In genomic region chr3:184186184-184186901, GRCh38 we compare ENCODE assay signal across 8 cellular contexts. TPM values are rescaled to one million over a fixed set of nuclear protein-coding genes. Genes with fewer than 3 reads are reported as not detected.
DNase-seq lines count a peak whose midpoint lies in the region; ATAC-seq, FAIRE-seq and TF ChIP-seq lines count a peak whose summit lies in the region.

ABCF3 (plus strand) TSS chr3:184186199; CDS start chr3:184186208, 9 bp downstream.

- peaks cover 25% of the 10 kb centered on the region for H3K4me1 ChIP-seq in BLaER1
- peaks cover 12% of the 10 kb centered on the region for H3K4me1 ChIP-seq in cardiac muscle cell (ENCODE audit: low read depth)
- peaks cover 26% of the 10 kb centered on the region for H3K4me1 ChIP-seq in psoas muscle

- H3K9me3 Mint-ChIP-seq in activated T-helper 1 cell treated with anti-CD3 and anti-CD28 coated beads, Interleukin-12 subunit alpha, Interleukin-12 subunit beta, Interleukin-2, Interleukin-4 antibody, amounts not matched to agents 30 ng/mL and 10 ng/mL and 1 ng/mL, durations not matched to agents 14 hours and 24 hours and 36 hours, result no peaks in the 10 kb centered on the region

- peaks cover 48% of the 10 kb centered on the region for H4K20me1 ChIP-seq in BLaER1

- peak within 1 kb of the TSS; percentile 91 for H3K9ac ChIP-seq in BLaER1

- H3K4me2 ChIP-seq in BLaER1, result peak within 1 kb of the TSS; percentile 99

- peaks cover 76% of the 10 kb centered on the region for H3K36me3 ChIP-seq in BLaER1
- H3K36me3 ChIP-seq in cardiac muscle cell, result peaks cover 57% of the 10 kb centered on the region
- H3K36me3 ChIP-seq in psoas muscle (ENCODE audit: insufficient read depth in 1 of 2, low read depth in 1 of 2), result peaks cover 30 to 79% of the 10 kb centered on the region in 2 donors

- peaks cover 40% of the 10 kb centered on the region for H3K36me3 Mint-ChIP-seq in activated T-helper 1 cell treated with anti-CD3 and anti-CD28 coated beads, Interleukin-12 subunit alpha, Interleukin-12 subunit beta, Interleukin-2, Interleukin-4 antibody, amounts not matched to agents 30 ng/mL and 10 ng/mL and 1 ng/mL, durations not matched to agents 14 hours and 24 hours and 36 hours (ENCODE audit: low read depth)

- H3K27me3 ChIP-seq in BLaER1 (no peaks in the 10 kb centered on the region), cardiac muscle cell (no peaks in the 10 kb centered on the region), psoas muscle (ENCODE audit: insufficient read depth in 3 of 3, low read length in 2 of 3) (no peaks in the 10 kb centered on the region)

- FAIRE-seq in GM19239 (lab: Jason Lieb, UNC), result peak; percentile 28

- TF ChIP-seq CTCF in cardiac muscle cell (IDR thresholded peaks at IDR 0.05; ENCODE audit: low read depth, low read length) (no peak), psoas muscle (IDR thresholded peaks at IDR 0.05) (no peak)

- H3K4me1 Mint-ChIP-seq in activated T-helper 1 cell treated with anti-CD3 and anti-CD28 coated beads, Interleukin-12 subunit alpha, Interleukin-12 subunit beta, Interleukin-2, Interleukin-4 antibody, amounts not matched to agents 30 ng/mL and 10 ng/mL and 1 ng/mL, durations not matched to agents 14 hours and 24 hours and 36 hours (ENCODE audit: low read depth), result peaks cover 25% of the 10 kb centered on the region

- H3K27me3 Mint-ChIP-seq in activated T-helper 1 cell treated with anti-CD3 and anti-CD28 coated beads, Interleukin-12 subunit alpha, Interleukin-12 subunit beta, Interleukin-2, Interleukin-4 antibody, amounts not matched to agents 30 ng/mL and 10 ng/mL and 1 ng/mL, durations not matched to agents 14 hours and 24 hours and 36 hours (ENCODE audit: insufficient read depth), result no peaks in the 10 kb centered on the region

- H3K27ac ChIP-seq in BLaER1, result peak within 1 kb of the TSS; percentile 88
- peak within 1 kb of the TSS; percentile 93 for H3K27ac ChIP-seq in cardiac muscle cell
- H3K27ac ChIP-seq in psoas muscle, result peak within 1 kb of the TSS; percentile 92

- no peak for DNase-seq in GM19239 (ENCODE audit: insufficient read length, low spot score)
- no peak for DNase-seq in activated T-helper 1 cell treated with anti-CD3 and anti-CD28 coated beads, Interleukin-12 subunit alpha, Interleukin-12 subunit beta, Interleukin-2, Interleukin-4 antibody, amounts not matched to agents 30 ng/mL and 10 ng/mL and 1 ng/mL, durations not matched to agents 14 hours and 24 hours and 36 hours (ENCODE audit: low spot score)
- peak in 1 of 2 donors; percentile 63 for DNase-seq in cardiac muscle cell (ENCODE audit: low read depth in 1 of 2, low spot score in 1 of 2)
- peak; percentile 70 to 89 for DNase-seq in psoas muscle
- DNase-seq in NCI-H345 (lab: John Stamatoyannopoulos, UW), result no peak
- no peak for DNase-seq in NCI-H2107 treated with DMSO at 0.1 percent for 48 hours (lab: John Stamatoyannopoulos, UW; ENCODE audit: unreplicated experiment)

- H3K4me3 Mint-ChIP-seq in activated T-helper 1 cell treated with anti-CD3 and anti-CD28 coated beads, Interleukin-12 subunit alpha, Interleukin-12 subunit beta, Interleukin-2, Interleukin-4 antibody, amounts not matched to agents 30 ng/mL and 10 ng/mL and 1 ng/mL, durations not matched to agents 14 hours and 24 hours and 36 hours, result peak within 1 kb of the TSS; percentile 98

- H3K27ac Mint-ChIP-seq in activated T-helper 1 cell treated with anti-CD3 and anti-CD28 coated beads, Interleukin-12 subunit alpha, Interleukin-12 subunit beta, Interleukin-2, Interleukin-4 antibody, amounts not matched to agents 30 ng/mL and 10 ng/mL and 1 ng/mL, durations not matched to agents 14 hours and 24 hours and 36 hours, result peak within 1 kb of the TSS; percentile 89

- intact Hi-C loops in activated T-helper 1 cell treated with anti-CD3 and anti-CD28 coated beads, Interleukin-12 subunit alpha, Interleukin-12 subunit beta, Interleukin-2, Interleukin-4 antibody, amounts not matched to agents 30 ng/mL and 10 ng/mL and 1 ng/mL, durations not matched to agents 14 hours and 24 hours and 36 hours (cut with micrococcal nuclease), result loop anchor here (1.0 to 5.0 kb wide), 9 partner anchors 51 to 1088 kb away; partner anchors contain the start of genes ABCC5, EEF1AKMT4, EIF2B5 and EIF4G1
- intact Hi-C loops in psoas muscle (cut with DNase I), result loop anchor here (2.0 kb wide), 1 partner anchor 62 kb away; the partner anchor contains the start of genes ALG3 (in 2 of the 2) and EEF1AKMT4 (in 2 of the 2)

- peak; percentile 25 for ATAC-seq in HG03460 (IDR thresholded peaks at IDR 0.05; ENCODE audit: unreplicated experiment)
- peak; percentile 35 to 63 (median 48) for ATAC-seq in psoas muscle

- 0 to 1% (median 1%) methylated on average over 44 to 45 of the region's 45 CpGs for WGBS in psoas muscle, 3 donors

- H3K4me3 ChIP-seq in BLaER1 (peak within 1 kb of the TSS; percentile 93), cardiac muscle cell (peak within 1 kb of the TSS; percentile 74), psoas muscle (peak within 1 kb of the TSS; percentile 93)

- no peaks in the 10 kb centered on the region for H3K9me3 ChIP-seq in BLaER1
- no peaks in the 10 kb centered on the region for H3K9me3 ChIP-seq in cardiac muscle cell (ENCODE audit: low read depth)
- H3K9me3 ChIP-seq in psoas muscle, result no peaks in the 10 kb centered on the region

RNA-seq across cellular contexts. Expression of gene ABCF3, which starts in this region (rescaled TPM):
- total RNA-seq in activated T-helper 1 cell treated with anti-CD3 and anti-CD28 coated beads, Interleukin-12 subunit alpha, Interleukin-12 subunit beta, Interleukin-2, Interleukin-4 antibody, amounts not matched to agents 30 ng/mL and 10 ng/mL and 1 ng/mL, durations not matched to agents 14 hours and 24 hours and 36 hours, result 75.2 and 76.4 TPM in 2 replicates
- 50.2 and 50.7 TPM in 2 replicates for total RNA-seq in cardiac muscle cell
- 74.4 and 78.5 TPM in 2 replicates for polyA plus RNA-seq in cardiac muscle cell
- 10 to 100 TPM; 44.1 to 93.0 (median 72.7) TPM for total RNA-seq in psoas muscle
- 100 to 1,000 TPM in 1 of 3 donors, 10 to 100 TPM in 2; 68.5 to 108 (median 79.3) TPM for polyA plus RNA-seq in psoas muscle

Comparison
In these comparisons a context has a peak if more than half of its experiments do, and no peak if none do; other contexts are left out.
1. DNase-seq: peak in psoas muscle (2 of 2); none in GM19239 (single experiment), activated T-helper 1 cell treated with anti-CD3 and anti-CD28 coated beads, Interleukin-12 subunit alpha, Interleukin-12 subunit beta, Interleukin-2, Interleukin-4 antibody, amounts not matched to agents 30 ng/mL and 10 ng/mL and 1 ng/mL, durations not matched to agents 14 hours and 24 hours and 36 hours (single experiment), NCI-H345 (single experiment) and NCI-H2107 treated with DMSO at 0.1 percent for 48 hours (single experiment).
2. Peak in every context shown above with its lines, with median percentiles within 50 percentile points of each other: H3K27ac ChIP-seq and H3K4me3 ChIP-seq.